In the genomic region with DNA sequence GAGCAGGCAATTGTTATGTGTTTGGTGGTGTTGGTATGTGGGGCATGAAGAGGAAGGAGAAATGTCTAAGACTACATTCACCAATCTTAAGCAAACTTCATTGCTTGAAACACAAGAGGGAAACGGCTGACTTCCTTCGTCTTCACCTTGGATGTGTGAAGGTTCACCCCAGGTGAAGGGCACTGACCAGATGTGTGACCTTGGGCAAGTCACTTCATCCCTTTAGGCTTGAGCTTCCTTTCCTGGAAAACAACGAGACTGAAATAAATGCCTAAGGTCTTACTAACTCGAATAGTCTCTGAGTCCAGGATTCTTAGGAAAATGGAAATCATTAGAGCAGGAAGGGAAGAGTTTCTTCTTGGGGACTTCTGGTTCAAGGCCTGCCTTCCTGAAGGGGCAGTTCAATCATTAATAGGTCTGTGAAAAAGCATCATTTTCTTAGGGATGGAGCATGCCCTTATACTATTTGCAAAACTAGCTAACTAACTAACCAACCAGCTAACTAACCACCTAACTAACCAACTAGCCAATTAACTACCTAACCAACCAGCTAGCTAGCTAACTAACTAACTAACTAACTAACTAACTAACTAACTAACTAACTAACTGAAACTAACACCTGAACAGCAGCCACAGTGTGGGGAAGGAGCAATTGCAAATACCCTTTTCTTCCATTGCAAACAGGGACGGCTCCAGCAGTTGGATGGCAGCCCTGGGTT, we compare ENCODE assay signal across 11 cellular contexts. TPM values are rescaled to one million over a fixed set of nuclear protein-coding genes. Genes with fewer than 3 reads are reported as not detected.
DNase-seq lines count a peak whose midpoint lies in the region; ATAC-seq and TF ChIP-seq lines count a peak whose summit lies in the region.
"Had no signal": no experiment of that assay in that cellular context is flagged by ENCODE, and none has a peak within 500 bp of the region (broad histone marks: within the 10 kb centered on the region; RNA-seq: fewer than 3 reads in every experiment).

No MANE protein-coding gene starts in this region.

- no peak for TF ChIP-seq RAD21 in SK-N-SH (IDR thresholded peaks at IDR 0.05; ENCODE audit: low read length)

- no peak for TF ChIP-seq CTCF in SK-N-SH (IDR thresholded peaks at IDR 0.05)

- H3K27me3 ChIP-seq in SK-N-SH (ENCODE audit: insufficient read depth) (no peaks in the 10 kb centered on the region), Karpas-422 (ENCODE audit: low read length) (no peaks in the 10 kb centered on the region)
- H3K27me3 ChIP-seq: tibial artery had no signal

- CTCF ChIA-PET in SK-N-SH (lab: Yijun Ruan, JAX), result interaction anchor here (1.0 kb wide), 1 partner anchor 47 kb away, joined by 3 read pairs; no protein-coding TSS in a partner anchor

- no peak overlapping the region for H3K9ac ChIP-seq in SK-N-SH
- no peak overlapping the region for H3K9ac ChIP-seq in Karpas-422 (ENCODE audit: low read length)

- H3K4me2 ChIP-seq in SK-N-SH, result peak overlapping the region; percentile 3; the same call in 1 of the 2 replicates
- no peak overlapping the region for H3K4me2 ChIP-seq in Karpas-422 (ENCODE audit: low read depth, low read length, poor library complexity, severe bottlenecking)

- H3K36me3 ChIP-seq in SK-N-SH (replicated peaks in 1 of 2; ENCODE audit: control insufficient read depth in 1 of 2, insufficient read depth in 2 of 2, low read length in 1 of 2), result no peaks in the 10 kb centered on the region
- no peaks in the 10 kb centered on the region for H3K36me3 ChIP-seq in Karpas-422 (ENCODE audit: insufficient read depth, low read length)
- H3K36me3 ChIP-seq: tibial artery had no signal

- no peaks in the 10 kb centered on the region for H3K9me3 ChIP-seq in SK-N-SH
- H3K9me3 ChIP-seq in Karpas-422 (ENCODE audit: low read length), result no peaks in the 10 kb centered on the region
- H3K9me3 ChIP-seq: tibial artery had no signal

- H3F3A ChIP-seq in SK-N-SH (replicated peaks; ENCODE audit: insufficient read depth), result peaks cover 4% of the 10 kb centered on the region

- H3K4me3 ChIP-seq in SK-N-SH (ENCODE audit: low read depth in 2 of 2, low read length in 1 of 2), result no peak overlapping the region
- H3K4me3 ChIP-seq in Karpas-422 (ENCODE audit: low read length), result no peak overlapping the region
- H3K4me3 ChIP-seq: tibial artery had no signal

- H4K20me1 ChIP-seq in SK-N-SH (ENCODE audit: insufficient read depth), result no peaks in the 10 kb centered on the region
- H4K20me1 ChIP-seq in Karpas-422 (ENCODE audit: insufficient read depth, low read depth, low read length), result no peaks in the 10 kb centered on the region

- POLR2A ChIA-PET in SK-N-SH (lab: Yijun Ruan, JAX), result no interaction called here

- TF ChIP-seq EP300 in SK-N-SH (IDR thresholded peaks at IDR 0.05; ENCODE audit: borderline replicate concordance in 1 of 2, low read depth in 1 of 2, low read length in 1 of 2), result no peak

- ATAC-seq in SK-N-SH treated with all-trans-retinoic acid at 6 μM for 48 hours, result no peak

- DNase-seq in SK-N-SH (no peak), Karpas-422 (no peak), ecto neural progenitor cell (ENCODE audit: low spot score) (peak; percentile 30), renal cortical epithelial cell (ENCODE audit: low read depth) (peak; percentile 80), NCI-H1105 (lab: John Stamatoyannopoulos, UW) (no peak), NCI-H2227 (lab: John Stamatoyannopoulos, UW; ENCODE audit: unreplicated experiment) (no peak), DMS79 treated with DMSO at 0.1 percent for 48 hours (lab: John Stamatoyannopoulos, UW) (no peak)
- DNase-seq: NCI-H2029 treated with DMSO at 0.1 percent for 48 hours had no signal

- H2AFZ ChIP-seq in SK-N-SH (ENCODE audit: low read depth) (peak overlapping the region; percentile 80), Karpas-422 (ENCODE audit: low read length) (peak overlapping the region; percentile 76)

- no peaks in the 10 kb centered on the region for H3K79me2 ChIP-seq in SK-N-SH (ENCODE audit: insufficient read depth)
- no peaks in the 10 kb centered on the region for H3K79me2 ChIP-seq in Karpas-422 (ENCODE audit: low read length)

- H3K4me1 ChIP-seq in SK-N-SH (ENCODE audit: control insufficient read depth in 1 of 2, insufficient read depth in 2 of 2, low read depth in 1 of 2, low read length in 1 of 2), result peaks cover 0 to 11% of the 10 kb centered on the region in 2 experiments; a peak in 1 of 4 replicates
- H3K4me1 ChIP-seq in Karpas-422 (ENCODE audit: low read length), result peaks cover 12% of the 10 kb centered on the region

- H3K9me2 ChIP-seq in SK-N-SH (no peaks in the 10 kb centered on the region), Karpas-422 (replicated peaks; ENCODE audit: insufficient read depth, low read length) (no peaks in the 10 kb centered on the region)

- no peak overlapping the region for H3K27ac ChIP-seq in SK-N-SH (ENCODE audit: low read depth in 2 of 2, low read length in 1 of 2)
- H3K27ac ChIP-seq in Karpas-422 (ENCODE audit: low read length), result no peak overlapping the region

- 73% methylated on average over 5 of the region's 5 CpGs for WGBS in SK-N-SH (ENCODE audit: low lambda C conversion rate)

TF ChIP-seq in SK-N-SH, 30 proteins besides CTCF, POLR2A, EP300 and RAD21 (continues in another document):
- TF ChIP-seq FOXJ3 (CRISPR knock-in tag; IDR thresholded peaks at IDR 0.05) (no peak), ELF1 (IDR thresholded peaks at IDR 0.05) (no peak), MEF2A (IDR thresholded peaks at IDR 0.05; ENCODE audit: borderline replicate concordance, low read depth) (no peak)
- TF ChIP-seq, protein P1, sequence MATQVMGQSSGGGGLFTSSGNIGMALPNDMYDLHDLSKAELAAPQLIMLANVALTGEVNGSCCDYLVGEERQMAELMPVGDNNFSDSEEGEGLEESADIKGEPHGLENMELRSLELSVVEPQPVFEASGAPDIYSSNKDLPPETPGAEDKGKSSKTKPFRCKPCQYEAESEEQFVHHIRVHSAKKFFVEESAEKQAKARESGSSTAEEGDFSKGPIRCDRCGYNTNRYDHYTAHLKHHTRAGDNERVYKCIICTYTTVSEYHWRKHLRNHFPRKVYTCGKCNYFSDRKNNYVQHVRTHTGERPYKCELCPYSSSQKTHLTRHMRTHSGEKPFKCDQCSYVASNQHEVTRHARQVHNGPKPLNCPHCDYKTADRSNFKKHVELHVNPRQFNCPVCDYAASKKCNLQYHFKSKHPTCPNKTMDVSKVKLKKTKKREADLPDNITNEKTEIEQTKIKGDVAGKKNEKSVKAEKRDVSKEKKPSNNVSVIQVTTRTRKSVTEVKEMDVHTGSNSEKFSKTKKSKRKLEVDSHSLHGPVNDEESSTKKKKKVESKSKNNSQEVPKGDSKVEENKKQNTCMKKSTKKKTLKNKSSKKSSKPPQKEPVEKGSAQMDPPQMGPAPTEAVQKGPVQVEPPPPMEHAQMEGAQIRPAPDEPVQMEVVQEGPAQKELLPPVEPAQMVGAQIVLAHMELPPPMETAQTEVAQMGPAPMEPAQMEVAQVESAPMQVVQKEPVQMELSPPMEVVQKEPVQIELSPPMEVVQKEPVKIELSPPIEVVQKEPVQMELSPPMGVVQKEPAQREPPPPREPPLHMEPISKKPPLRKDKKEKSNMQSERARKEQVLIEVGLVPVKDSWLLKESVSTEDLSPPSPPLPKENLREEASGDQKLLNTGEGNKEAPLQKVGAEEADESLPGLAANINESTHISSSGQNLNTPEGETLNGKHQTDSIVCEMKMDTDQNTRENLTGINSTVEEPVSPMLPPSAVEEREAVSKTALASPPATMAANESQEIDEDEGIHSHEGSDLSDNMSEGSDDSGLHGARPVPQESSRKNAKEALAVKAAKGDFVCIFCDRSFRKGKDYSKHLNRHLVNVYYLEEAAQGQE (IDR thresholded peaks at IDR 0.05; ENCODE audit: low read depth, low read length), result no peak

TF ChIP-seq in SK-N-SH treated with all-trans-retinoic acid at 6 μM for 48 hours, 23 proteins besides CTCF, POLR2A, EP300 and RAD21:
- no peak for TF ChIP-seq ZNF565 (CRISPR knock-in tag; conservative IDR thresholded peaks at IDR 0.05; ENCODE audit: low read depth)
TF ChIP-seq in SK-N-SH treated with all-trans-retinoic acid at 6 μM for 48 hours: peak in this region for 0.

RNA-seq across cellular contexts. Expression of a gene that starts 31.5 kb away (rescaled TPM):
- 67.4 and 111 TPM in 2 replicates for polyA plus RNA-seq in SK-N-SH (2012; rRNA removed)
- polyA plus RNA-seq in SK-N-SH (2012; cell fraction: cytosol; rRNA removed), result 53.2 and 70.1 TPM in 2 replicates
- 77.6 and 144 TPM in 2 replicates for polyA plus RNA-seq in SK-N-SH (2012; cell fraction: nucleus; rRNA removed)
- not detected in 2 replicates for total RNA-seq in Karpas-422 (2014; rRNA removed; shearing (Covaris generic); ENCODE audit: low replicate concordance)
- 60.2 and 110 TPM in 2 replicates for total RNA-seq in renal cortical epithelial cell
- polyA plus RNA-seq: IgD-negative memory B cell had no signal

Comparison
In these comparisons a context has a peak if more than half of its experiments do, and no peak if none do; other contexts are left out.
1. DNase-seq: peak in ecto neural progenitor cell (single experiment) and renal cortical epithelial cell (single experiment); none in SK-N-SH (single experiment), Karpas-422 (single experiment), NCI-H1105 (single experiment), NCI-H2227 (single experiment) and DMS79 treated with DMSO at 0.1 percent for 48 hours (single experiment).
2. RNA of a gene that starts 31.5 kb away (total RNA-seq): 60.2 to 110 TPM in renal cortical epithelial cell; not detected in Karpas-422; every median in the first group is over 10 times any median in the second.